Comparison of ENCODE assay signal across 12 cellular contexts in genomic region chr2:60116167-60116870, GRCh38.
"Had no signal": no experiment of that assay in that cellular context is flagged by ENCODE, and none has a peak within 500 bp of the region (broad histone marks: within the 10 kb centered on the region; RNA-seq: fewer than 3 reads in every experiment).

No MANE protein-coding gene starts in this region.

- H3K4me1 Mint-ChIP-seq: activated naive CD4-positive, alpha-beta T cell treated with anti-CD3 and anti-CD28 coated beads, Interleukin-2, amount 50 U/mL, for 24 hours; naive thymus-derived CD4-positive, alpha-beta T cell; neural progenitor cell had no signal

- H3K9me3 Mint-ChIP-seq: activated T-cell treated with anti-CD3 and anti-CD28 coated beads, Interleukin-2, amount 50 U/mL, for 72 hours had no signal

- H3K36me3 Mint-ChIP-seq: activated naive CD4-positive, alpha-beta T cell treated with anti-CD3 and anti-CD28 coated beads, Interleukin-2, amount 50 U/mL, for 24 hours; naive thymus-derived CD4-positive, alpha-beta T cell had no signal

- H3K27ac Mint-ChIP-seq: activated naive CD4-positive, alpha-beta T cell treated with anti-CD3 and anti-CD28 coated beads, Interleukin-2, amount 50 U/mL, for 24 hours; activated T-cell treated with anti-CD3 and anti-CD28 coated beads, Interleukin-2, amount 50 U/mL, for 72 hours; naive thymus-derived CD4-positive, alpha-beta T cell; neural progenitor cell; progenitor cell of endocrine pancreas had no signal

- H3K4me3 Mint-ChIP-seq: activated naive CD4-positive, alpha-beta T cell treated with anti-CD3 and anti-CD28 coated beads, Interleukin-2, amount 50 U/mL, for 24 hours; activated T-cell treated with anti-CD3 and anti-CD28 coated beads, Interleukin-2, amount 50 U/mL, for 72 hours; naive thymus-derived CD4-positive, alpha-beta T cell; neural progenitor cell; stimulated activated naive B cell treated with anti-CD40 and anti-IgM and Interleukin-4, amounts not matched to agents 10 μg/mL and 1 μg/mL and 100 μg/mL, for 72 hours had no signal

- DNase-seq: activated CD4-positive, CD25-positive, alpha-beta regulatory T cell treated with anti-CD3 and anti-CD28 coated beads, Interleukin-2, amount 50 U/mL, for 72 hours; activated effector memory CD4-positive, alpha-beta T cell treated with anti-CD3 and anti-CD28 coated beads, Interleukin-2, amount 50 U/mL, for 16 hours; activated T-cell treated with anti-CD3 and anti-CD28 coated beads, Interleukin-2, amount 50 U/mL, for 72 hours; effector CD8-positive, alpha-beta T cell; esophagus squamous epithelium; mesendoderm; naive thymus-derived CD4-positive, alpha-beta T cell; stimulated activated naive B cell treated with anti-CD40 and anti-IgM and Interleukin-4, amounts not matched to agents 10 μg/mL and 1 μg/mL and 100 μg/mL, for 72 hours; upper lobe of right lung had no signal

- H3K4me3 ChIP-seq: esophagus squamous epithelium, neural progenitor cell, upper lobe of right lung had no signal

- H3K27me3 Mint-ChIP-seq: progenitor cell of endocrine pancreas; stimulated activated naive B cell treated with anti-CD40 and anti-IgM and Interleukin-4, amounts not matched to agents 10 μg/mL and 1 μg/mL and 100 μg/mL, for 72 hours had no signal
